ENCODE assay signal across 1 cellular context in the genomic region with DNA sequence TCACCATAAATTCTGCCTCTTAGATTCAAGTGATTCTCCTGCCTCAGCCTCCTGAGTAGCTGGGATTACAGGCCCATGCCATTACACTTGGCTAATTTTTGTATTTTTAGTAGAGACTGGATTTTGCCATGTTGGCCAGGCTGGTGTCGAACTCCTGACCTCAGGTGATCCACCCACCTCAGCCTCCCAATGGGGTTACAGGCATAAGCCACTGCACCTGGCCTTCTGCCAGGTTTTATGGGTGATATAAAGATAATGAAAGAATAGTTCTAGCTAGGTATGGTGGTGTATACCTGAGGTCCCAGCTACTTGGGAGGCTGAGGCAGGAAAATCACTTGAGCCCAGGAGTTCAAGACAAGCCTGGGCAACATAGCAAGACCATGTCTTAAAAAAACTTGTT. TPM values are rescaled to one million over a fixed set of nuclear protein-coding genes. Genes with fewer than 3 reads are reported as not detected.
"Had no signal": no experiment of that assay in that cellular context is flagged by ENCODE, and none has a peak within 500 bp of the region (broad histone marks: within the 10 kb centered on the region; RNA-seq: fewer than 3 reads in every experiment).

No MANE protein-coding gene starts in this region.

RNA-seq across cellular contexts. Expression of gene VASH2, which starts 14.7 kb away (rescaled TPM):
- polyA plus RNA-seq: IgD-negative memory B cell had no signal
